Comparison of ENCODE assay signal across 1 cellular context in the genomic region with DNA sequence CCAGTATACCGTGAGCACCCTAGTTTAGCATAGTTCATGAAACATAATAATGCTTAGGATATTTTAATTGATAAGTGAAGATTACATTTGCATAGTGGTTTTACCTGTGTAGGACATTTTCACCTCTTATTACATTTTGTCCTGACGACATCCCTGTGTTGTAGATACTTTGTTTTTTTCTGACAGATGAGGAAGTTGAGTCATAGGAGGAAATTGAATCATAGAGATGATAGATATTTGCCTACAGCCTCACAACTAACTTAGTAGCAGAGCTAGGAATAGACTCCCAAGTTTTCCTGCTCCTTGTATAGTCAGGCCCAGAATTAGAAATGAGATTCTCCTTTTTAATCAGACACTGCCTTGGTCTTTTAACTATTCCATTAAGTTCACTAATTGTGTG.
TF ChIP-seq lines count a peak whose summit lies in the region.

No MANE protein-coding gene starts in this region.

TF ChIP-seq in SK-N-SH treated with all-trans-retinoic acid at 6 μM for 48 hours, 23 proteins besides CTCF, POLR2A, EP300 and RAD21 (continued from another document):
- TF ChIP-seq ZC3H10 (CRISPR knock-in tag; IDR thresholded peaks at IDR 0.05) (no peak), SNAI2 (CRISPR knock-in tag; IDR thresholded peaks at IDR 0.05) (no peak), ARNTL (CRISPR knock-in tag; IDR thresholded peaks at IDR 0.05; ENCODE audit: borderline replicate concordance, low read depth) (no peak), ISL1 (CRISPR knock-in tag; IDR thresholded peaks at IDR 0.05) (no peak), RARB (CRISPR knock-in tag; IDR thresholded peaks at IDR 0.05) (no peak)
